In the genomic region with DNA sequence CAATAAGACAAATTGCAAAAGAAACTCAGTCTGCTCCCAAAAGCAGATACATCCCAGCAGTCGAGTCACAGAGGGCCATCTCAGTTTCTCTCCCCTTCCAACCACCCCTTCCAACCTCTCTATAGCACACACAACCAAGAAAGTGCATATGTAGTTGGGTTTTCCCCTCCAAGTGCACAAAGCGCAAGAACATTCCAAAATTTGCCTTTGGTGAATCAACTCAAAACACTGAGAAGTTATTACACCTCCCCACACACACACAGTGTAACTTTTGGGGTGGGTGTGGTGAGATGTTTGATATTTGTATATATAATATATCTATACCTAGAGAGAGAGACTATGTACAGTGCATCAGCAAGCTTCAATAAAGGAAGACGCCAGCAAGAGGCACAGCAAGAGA, we compare ENCODE assay signal across 36 cellular contexts. TPM values are rescaled to one million over a fixed set of nuclear protein-coding genes. Genes with fewer than 3 reads are reported as not detected.
"Had no signal": no experiment of that assay in that cellular context is flagged by ENCODE, and none has a peak within 500 bp of the region (broad histone marks: within the 10 kb centered on the region; RNA-seq: fewer than 3 reads in every experiment).

No MANE protein-coding gene starts in this region.

- H3K36me3 ChIP-seq: adrenal gland, ascending aorta, brain microvascular endothelial cell, breast epithelium, cardiac muscle cell had no signal

- H3K4me1 Mint-ChIP-seq: activated naive CD4-positive, alpha-beta T cell treated with anti-CD3 and anti-CD28 coated beads, Interleukin-2, amount 10 ng/mL, durations not matched to agents 7 days and 5 days; activated naive CD4-positive, alpha-beta T cell treated with anti-CD3 and anti-CD28 coated beads, Interleukin-2, amount 50 U/mL, for 24 hours; activated naive CD8-positive, alpha-beta T cell treated with anti-CD3 and anti-CD28 coated beads for 36 hours; activated naive CD8-positive, alpha-beta T cell treated with anti-CD3 and anti-CD28 coated beads, Interleukin-2, amount 50 U/mL, for 24 hours; brain; central memory CD8-positive, alpha-beta T cell had no signal

- H3K36me3 Mint-ChIP-seq: activated naive CD4-positive, alpha-beta T cell treated with anti-CD3 and anti-CD28 coated beads, Interleukin-2, amount 10 ng/mL, durations not matched to agents 7 days and 5 days; activated naive CD4-positive, alpha-beta T cell treated with anti-CD3 and anti-CD28 coated beads, Interleukin-2, amount 50 U/mL, for 24 hours; activated naive CD4-positive, alpha-beta T cell treated with anti-CD3 and anti-CD28 coated beads, Interleukin-2, amount 50 U/mL, for 72 hours; activated naive CD8-positive, alpha-beta T cell; activated naive CD8-positive, alpha-beta T cell treated with anti-CD3 and anti-CD28 coated beads for 36 hours; activated naive CD8-positive, alpha-beta T cell treated with anti-CD3 and anti-CD28 coated beads, Interleukin-2, amount 10 ng/mL, durations not matched to agents 7 days and 5 days; brain had no signal

- H3K9me3 ChIP-seq: adrenal gland, ascending aorta, body of pancreas, breast epithelium had no signal

- H3K27ac ChIP-seq: adrenal gland, ascending aorta, body of pancreas, brain microvascular endothelial cell, breast epithelium, cardiac muscle cell had no signal

- H3K27me3 ChIP-seq: adrenal gland, ascending aorta, body of pancreas, breast epithelium had no signal

- H3K4me1 ChIP-seq: adrenal gland, ascending aorta, body of pancreas, breast epithelium had no signal

- H3K27ac Mint-ChIP-seq: activated naive CD4-positive, alpha-beta T cell treated with anti-CD3 and anti-CD28 coated beads for 36 hours; activated naive CD4-positive, alpha-beta T cell treated with anti-CD3 and anti-CD28 coated beads, Interleukin-2, amount 10 ng/mL, durations not matched to agents 7 days and 5 days; activated naive CD4-positive, alpha-beta T cell treated with anti-CD3 and anti-CD28 coated beads, Interleukin-2, amount 50 U/mL, for 24 hours; activated naive CD4-positive, alpha-beta T cell treated with anti-CD3 and anti-CD28 coated beads, Interleukin-2, amount 50 U/mL, for 72 hours; activated naive CD8-positive, alpha-beta T cell; activated naive CD8-positive, alpha-beta T cell treated with anti-CD3 and anti-CD28 coated beads for 36 hours; activated naive CD8-positive, alpha-beta T cell treated with anti-CD3 and anti-CD28 coated beads, Interleukin-2, amount 10 ng/mL, durations not matched to agents 7 days and 5 days; activated naive CD8-positive, alpha-beta T cell treated with anti-CD3 and anti-CD28 coated beads, Interleukin-2, amount 50 U/mL, for 24 hours; activated T-cell treated with anti-CD3 and anti-CD28 coated beads, Interleukin-2, amount 50 U/mL, for 24 hours; activated T-cell treated with anti-CD3 and anti-CD28 coated beads, Interleukin-2, amount 50 U/mL, for 72 hours; activated T-helper 1 cell treated with anti-CD3 and anti-CD28 coated beads, Interleukin-12 subunit alpha, Interleukin-12 subunit beta, Interleukin-2, Interleukin-4 antibody, amounts not matched to agents 30 ng/mL and 10 ng/mL and 1 ng/mL, durations not matched to agents 14 hours and 24 hours and 36 hours; activated T-helper 2 cell treated with anti-CD3 and anti-CD28 coated beads, Interferon-gamma antibody, Interleukin-2, Interleukin-4, amounts not matched to agents 10 μg/mL and 5 μg/mL and 100 μg/mL, durations not matched to agents 14 hours and 24 hours and 36 hours; brain had no signal

- H3K9me3 Mint-ChIP-seq: activated naive CD4-positive, alpha-beta T cell treated with anti-CD3 and anti-CD28 coated beads for 36 hours; activated naive CD4-positive, alpha-beta T cell treated with anti-CD3 and anti-CD28 coated beads, Interleukin-2, amount 10 ng/mL, durations not matched to agents 7 days and 5 days; activated naive CD4-positive, alpha-beta T cell treated with anti-CD3 and anti-CD28 coated beads, Interleukin-2, amount 50 U/mL, for 24 hours; activated naive CD4-positive, alpha-beta T cell treated with anti-CD3 and anti-CD28 coated beads, Interleukin-2, amount 50 U/mL, for 72 hours; activated naive CD8-positive, alpha-beta T cell treated with anti-CD3 and anti-CD28 coated beads for 36 hours; activated naive CD8-positive, alpha-beta T cell treated with anti-CD3 and anti-CD28 coated beads, Interleukin-2, amount 10 ng/mL, durations not matched to agents 7 days and 5 days; activated naive CD8-positive, alpha-beta T cell treated with anti-CD3 and anti-CD28 coated beads, Interleukin-2, amount 50 U/mL, for 24 hours; activated T-cell treated with anti-CD3 and anti-CD28 coated beads, Interleukin-2, amount 50 U/mL, for 24 hours; activated T-cell treated with anti-CD3 and anti-CD28 coated beads, Interleukin-2, amount 50 U/mL, for 4 hours; activated T-cell treated with anti-CD3 and anti-CD28 coated beads, Interleukin-2, amount 50 U/mL, for 72 hours; activated T-helper 1 cell treated with anti-CD3 and anti-CD28 coated beads, Interleukin-12 subunit alpha, Interleukin-12 subunit beta, Interleukin-2, Interleukin-4 antibody, amounts not matched to agents 30 ng/mL and 10 ng/mL and 1 ng/mL, durations not matched to agents 14 hours and 24 hours and 36 hours; activated T-helper 2 cell treated with anti-CD3 and anti-CD28 coated beads, Interferon-gamma antibody, Interleukin-2, Interleukin-4, amounts not matched to agents 10 μg/mL and 5 μg/mL and 100 μg/mL, durations not matched to agents 14 hours and 24 hours and 36 hours; brain; central memory CD8-positive, alpha-beta T cell had no signal

- H3K4me3 Mint-ChIP-seq: activated naive CD4-positive, alpha-beta T cell treated with anti-CD3 and anti-CD28 coated beads for 36 hours; activated naive CD4-positive, alpha-beta T cell treated with anti-CD3 and anti-CD28 coated beads, Interleukin-2, amount 10 ng/mL, durations not matched to agents 7 days and 5 days; activated naive CD4-positive, alpha-beta T cell treated with anti-CD3 and anti-CD28 coated beads, Interleukin-2, amount 50 U/mL, for 24 hours; activated naive CD8-positive, alpha-beta T cell; activated naive CD8-positive, alpha-beta T cell treated with anti-CD3 and anti-CD28 coated beads for 36 hours; activated naive CD8-positive, alpha-beta T cell treated with anti-CD3 and anti-CD28 coated beads, Interleukin-2, amount 10 ng/mL, durations not matched to agents 7 days and 5 days; activated naive CD8-positive, alpha-beta T cell treated with anti-CD3 and anti-CD28 coated beads, Interleukin-2, amount 50 U/mL, for 24 hours; activated T-cell treated with anti-CD3 and anti-CD28 coated beads, Interleukin-2, amount 50 U/mL, for 24 hours; activated T-cell treated with anti-CD3 and anti-CD28 coated beads, Interleukin-2, amount 50 U/mL, for 4 hours; activated T-cell treated with anti-CD3 and anti-CD28 coated beads, Interleukin-2, amount 50 U/mL, for 72 hours; activated T-helper 1 cell treated with anti-CD3 and anti-CD28 coated beads, Interleukin-12 subunit alpha, Interleukin-12 subunit beta, Interleukin-2, Interleukin-4 antibody, amounts not matched to agents 30 ng/mL and 10 ng/mL and 1 ng/mL, durations not matched to agents 14 hours and 24 hours and 36 hours; brain; central memory CD8-positive, alpha-beta T cell had no signal

- DNase-seq: activated effector memory CD4-positive, alpha-beta T cell treated with anti-CD3 and anti-CD28 coated beads, Interleukin-2, amount 50 U/mL, for 16 hours; activated effector memory CD4-positive, alpha-beta T cell treated with Interleukin-2 at 50 U/mL for 16 hours; activated gamma-delta T cell; activated gamma-delta T cell treated with Interleukin-2 at 50 U/mL for 16 hours; activated naive CD4-positive, alpha-beta T cell; activated naive CD4-positive, alpha-beta T cell treated with anti-CD3 and anti-CD28 coated beads for 36 hours; activated naive CD4-positive, alpha-beta T cell treated with anti-CD3 and anti-CD28 coated beads, Interleukin-2, amount 10 ng/mL, durations not matched to agents 7 days and 5 days; activated naive CD4-positive, alpha-beta T cell treated with anti-CD3 and anti-CD28 coated beads, Interleukin-2, amount 50 U/mL, for 16 hours; activated naive CD4-positive, alpha-beta T cell treated with Interleukin-2 at 50 U/mL for 16 hours; activated naive CD8-positive, alpha-beta T cell treated with anti-CD3 and anti-CD28 coated beads for 36 hours; activated naive CD8-positive, alpha-beta T cell treated with anti-CD3 and anti-CD28 coated beads, Interleukin-2, amount 10 ng/mL, durations not matched to agents 7 days and 5 days; activated naive CD8-positive, alpha-beta T cell treated with anti-CD3 and anti-CD28 coated beads, Interleukin-2, amount 50 U/mL, for 24 hours; activated T-cell treated with anti-CD3 and anti-CD28 coated beads, Interleukin-2, amount 50 U/mL, for 24 hours; activated T-cell treated with anti-CD3 and anti-CD28 coated beads, Interleukin-2, amount 50 U/mL, for 4 hours; activated T-cell treated with anti-CD3 and anti-CD28 coated beads, Interleukin-2, amount 50 U/mL, for 48 hours; activated T-cell treated with anti-CD3 and anti-CD28 coated beads, Interleukin-2, amount 50 U/mL, for 72 hours; adrenal gland; amniotic stem cell; amygdala; anterior cingulate cortex; body of pancreas; brain microvascular endothelial cell; caudate nucleus; central memory CD4-positive, alpha-beta T cell; cerebellar nuclear complex had no signal

- H3K4me3 ChIP-seq: adrenal gland, ascending aorta, body of pancreas, breast epithelium, cardiac muscle cell had no signal

- ATAC-seq: activated naive CD8-positive, alpha-beta T cell treated with anti-CD3 and anti-CD28 coated beads, Interleukin-2, amount 50 U/mL, for 24 hours; activated T-cell treated with anti-CD3 and anti-CD28 coated beads, Interleukin-2, amount 50 U/mL, for 4 hours; activated T-cell treated with anti-CD3 and anti-CD28 coated beads, Interleukin-2, amount 50 U/mL, for 72 hours; body of pancreas had no signal

RNA-seq across cellular contexts. Expression of a gene that starts 10.2 kb away (rescaled TPM):
- total RNA-seq: activated T-cell treated with anti-CD3 and anti-CD28 coated beads, Interleukin-2, amount 50 U/mL, for 4 hours had no signal

RNA-seq across cellular contexts. Expression of a gene that starts 13.6 kb away (rescaled TPM):
- total RNA-seq: activated naive CD4-positive, alpha-beta T cell treated with anti-CD3 and anti-CD28 coated beads for 36 hours; activated naive CD8-positive, alpha-beta T cell treated with anti-CD3 and anti-CD28 coated beads for 36 hours; activated naive CD8-positive, alpha-beta T cell treated with anti-CD3 and anti-CD28 coated beads, Interleukin-2, amount 10 ng/mL, durations not matched to agents 7 days and 5 days; activated T-cell treated with anti-CD3 and anti-CD28 coated beads, Interleukin-2, amount 50 U/mL, for 4 hours; activated T-cell treated with anti-CD3 and anti-CD28 coated beads, Interleukin-2, amount 50 U/mL, for 72 hours; activated T-helper 1 cell treated with anti-CD3 and anti-CD28 coated beads, Interleukin-12 subunit alpha, Interleukin-12 subunit beta, Interleukin-2, Interleukin-4 antibody, amounts not matched to agents 30 ng/mL and 10 ng/mL and 1 ng/mL, durations not matched to agents 14 hours and 24 hours and 36 hours had no signal
- polyA plus RNA-seq: aorta had no signal
